30 cellular contexts compared by ENCODE assay signal in the genomic region with DNA sequence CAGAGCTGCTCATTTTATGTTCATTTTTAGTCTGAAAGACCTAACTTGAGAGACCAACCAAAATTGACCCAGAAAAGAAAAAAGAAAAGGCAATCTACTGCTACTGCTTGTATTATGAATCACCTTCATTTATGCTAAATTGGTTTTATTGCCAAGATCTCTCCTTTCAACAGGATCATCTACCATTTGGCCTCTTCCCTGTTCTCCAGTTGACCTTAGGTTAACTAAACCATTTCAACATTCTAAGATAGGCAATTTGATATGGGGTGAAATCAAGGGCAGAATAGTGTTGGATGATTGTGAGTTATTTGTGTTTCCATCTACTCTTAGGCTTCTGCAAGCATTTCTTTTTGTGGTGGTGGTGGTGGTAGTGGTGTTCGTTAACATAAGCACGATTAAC. TPM values are rescaled to one million over a fixed set of nuclear protein-coding genes. Genes with fewer than 3 reads are reported as not detected.
DNase-seq lines count a peak whose midpoint lies in the region; ATAC-seq and TF ChIP-seq lines count a peak whose summit lies in the region.
"Had no signal": no experiment of that assay in that cellular context is flagged by ENCODE, and none has a peak within 500 bp of the region (broad histone marks: within the 10 kb centered on the region; RNA-seq: fewer than 3 reads in every experiment).

No MANE protein-coding gene starts in this region.

- CTCF ChIA-PET in PC-3 (lab: Charles Lee), result interaction anchor here (0.6 to 0.7 kb wide), 2 partner anchors 114 to 207 kb away, joined by 3 to 7 read pairs; no protein-coding TSS in a partner anchor

- H3K4me3 Mint-ChIP-seq in activated naive CD4-positive, alpha-beta T cell treated with anti-CD3 and anti-CD28 coated beads, Interleukin-2, amount 50 U/mL, for 24 hours, result no peak overlapping the region
- H3K4me3 Mint-ChIP-seq in glutamatergic neuron (ENCODE audit: unreplicated experiment), result no peak overlapping the region
- H3K4me3 Mint-ChIP-seq: activated naive CD4-positive, alpha-beta T cell treated with anti-CD3 and anti-CD28 coated beads, Interleukin-2, amount 10 ng/mL, durations not matched to agents 7 days and 5 days; activated T-helper 1 cell treated with anti-CD3 and anti-CD28 coated beads, Interleukin-12 subunit alpha, Interleukin-12 subunit beta, Interleukin-2, Interleukin-4 antibody, amounts not matched to agents 30 ng/mL and 10 ng/mL and 1 ng/mL, durations not matched to agents 14 hours and 24 hours and 36 hours; CD8-positive, alpha-beta memory T cell; naive thymus-derived CD4-positive, alpha-beta T cell; stimulated activated naive B cell treated with anti-CD40 and anti-IgM and Interleukin-4, amounts not matched to agents 10 μg/mL and 1 μg/mL and 100 μg/mL, for 72 hours had no signal

- H3K9me3 Mint-ChIP-seq in activated naive CD4-positive, alpha-beta T cell treated with anti-CD3 and anti-CD28 coated beads, Interleukin-2, amount 50 U/mL, for 24 hours, result no peaks in the 10 kb centered on the region
- H3K9me3 Mint-ChIP-seq in activated naive CD4-positive, alpha-beta T cell treated with anti-CD3 and anti-CD28 coated beads, Interleukin-2, amount 50 U/mL, for 72 hours, result no peaks in the 10 kb centered on the region
- no peaks in the 10 kb centered on the region for H3K9me3 Mint-ChIP-seq in glutamatergic neuron (ENCODE audit: unreplicated experiment)
- H3K9me3 Mint-ChIP-seq: activated naive CD4-positive, alpha-beta T cell treated with anti-CD3 and anti-CD28 coated beads, Interleukin-2, amount 10 ng/mL, durations not matched to agents 7 days and 5 days; activated T-helper 1 cell treated with anti-CD3 and anti-CD28 coated beads, Interleukin-12 subunit alpha, Interleukin-12 subunit beta, Interleukin-2, Interleukin-4 antibody, amounts not matched to agents 30 ng/mL and 10 ng/mL and 1 ng/mL, durations not matched to agents 14 hours and 24 hours and 36 hours; CD8-positive, alpha-beta memory T cell; naive thymus-derived CD4-positive, alpha-beta T cell; stimulated activated naive B cell treated with anti-CD40 and anti-IgM and Interleukin-4, amounts not matched to agents 10 μg/mL and 1 μg/mL and 100 μg/mL, for 72 hours had no signal

- H3K36me3 ChIP-seq in PC-3 (ENCODE audit: low read depth, low read length), result peaks cover 18% of the 10 kb centered on the region; the same call in 1 of the 2 replicates

- no peak for DNase-seq in activated naive CD4-positive, alpha-beta T cell treated with anti-CD3 and anti-CD28 coated beads, Interleukin-2, amount 50 U/mL, for 72 hours (ENCODE audit: low spot score in 2 of 2)
- DNase-seq in PC-3 (peak; percentile 31), fibroblast of mammary gland (ENCODE audit: low read depth) (peak; percentile 7), skeletal muscle cell (ENCODE audit: low read depth) (peak; percentile 1), glutamatergic neuron (no peak)
- no peak for DNase-seq in stimulated activated CD4-positive, alpha-beta T cell treated with anti-CD3 and anti-CD28 coated beads, Interleukin-4, amount 100 ng/mL, for 24 hours
- no peak for DNase-seq in effector CD4-positive, alpha-beta T cell
- DNase-seq: activated CD4-positive, alpha-beta T cell treated with anti-CD3 and anti-CD28 coated beads, Interleukin-2, amount 50 U/mL, for 1 hour; activated naive CD4-positive, alpha-beta T cell treated with anti-CD3 and anti-CD28 coated beads, Interleukin-2, amount 10 ng/mL, durations not matched to agents 7 days and 5 days; AML-193; aorta; CD8-positive, alpha-beta memory T cell; central memory CD4-positive, alpha-beta T cell; DMS79; dorsolateral prefrontal cortex; foreskin keratinocyte; H7; left lung; naive thymus-derived CD4-positive, alpha-beta T cell; NCI-H1417 treated with DMSO at 0.1 percent for 48 hours; NCI-H524; retina; stimulated activated CD4-positive, alpha-beta T cell treated with anti-CD3 and anti-CD28 coated beads, Interleukin-4, amount 100 ng/mL, for 1 hour; stimulated activated naive B cell treated with anti-CD40 and anti-IgM and Interleukin-4, amounts not matched to agents 10 μg/mL and 1 μg/mL and 100 μg/mL, for 72 hours had no signal

- H3K4me2 ChIP-seq in PC-3 (ENCODE audit: low read length), result no peak overlapping the region
- H3K4me2 ChIP-seq: hepatocyte had no signal

- no peaks in the 10 kb centered on the region for H3F3A ChIP-seq in PC-3 (ENCODE audit: low read length, unreplicated experiment)

- POLR2A ChIA-PET in PC-3 (lab: Charles Lee; ENCODE audit: unreplicated experiment), result no interaction called here

- intact Hi-C loops in PC-3 (cut with micrococcal nuclease), result no loop called here

- H3K4me1 Mint-ChIP-seq in activated naive CD4-positive, alpha-beta T cell treated with anti-CD3 and anti-CD28 coated beads, Interleukin-2, amount 50 U/mL, for 24 hours, result no peaks in the 10 kb centered on the region
- H3K4me1 Mint-ChIP-seq in glutamatergic neuron (ENCODE audit: low read depth, unreplicated experiment), result peaks cover 11% of the 10 kb centered on the region
- H3K4me1 Mint-ChIP-seq: activated naive CD4-positive, alpha-beta T cell treated with anti-CD3 and anti-CD28 coated beads, Interleukin-2, amount 10 ng/mL, durations not matched to agents 7 days and 5 days; naive thymus-derived CD4-positive, alpha-beta T cell; stimulated activated naive B cell treated with anti-CD40 and anti-IgM and Interleukin-4, amounts not matched to agents 10 μg/mL and 1 μg/mL and 100 μg/mL, for 72 hours had no signal

- H3K9ac ChIP-seq in PC-3 (ENCODE audit: low read length), result no peak overlapping the region

- no peak for TF ChIP-seq CTCF in PC-3 (conservative IDR thresholded peaks at IDR 0.05; ENCODE audit: low read depth, low read length)
- no peak for TF ChIP-seq CTCF in fibroblast of mammary gland (conservative IDR thresholded peaks at IDR 0.05; ENCODE audit: control insufficient read depth, insufficient read depth, low read depth, low read length)
- TF ChIP-seq CTCF in glutamatergic neuron (IDR thresholded peaks at IDR 0.05; ENCODE audit: partially characterized antibody, unreplicated experiment), result no peak

- H3K79me2 ChIP-seq in PC-3 (ENCODE audit: low read length), result no peaks in the 10 kb centered on the region
- H3K79me2 ChIP-seq: hepatocyte had no signal

- H3K36me3 Mint-ChIP-seq in activated naive CD4-positive, alpha-beta T cell treated with anti-CD3 and anti-CD28 coated beads, Interleukin-2, amount 50 U/mL, for 24 hours, result peaks cover 1% of the 10 kb centered on the region
- H3K36me3 Mint-ChIP-seq in activated naive CD4-positive, alpha-beta T cell treated with anti-CD3 and anti-CD28 coated beads, Interleukin-2, amount 50 U/mL, for 72 hours, result no peaks in the 10 kb centered on the region
- H3K36me3 Mint-ChIP-seq in glutamatergic neuron (ENCODE audit: unreplicated experiment), result no peaks in the 10 kb centered on the region

- no peaks in the 10 kb centered on the region for H3K9me2 ChIP-seq in PC-3 (replicated peaks; ENCODE audit: low read length)

- H3K27me3 Mint-ChIP-seq in activated naive CD4-positive, alpha-beta T cell treated with anti-CD3 and anti-CD28 coated beads, Interleukin-2, amount 50 U/mL, for 24 hours, result no peaks in the 10 kb centered on the region
- no peaks in the 10 kb centered on the region for H3K27me3 Mint-ChIP-seq in glutamatergic neuron (ENCODE audit: unreplicated experiment)
- H3K27me3 Mint-ChIP-seq: activated naive CD4-positive, alpha-beta T cell treated with anti-CD3 and anti-CD28 coated beads, Interleukin-2, amount 10 ng/mL, durations not matched to agents 7 days and 5 days; CD8-positive, alpha-beta memory T cell; naive thymus-derived CD4-positive, alpha-beta T cell; stimulated activated naive B cell treated with anti-CD40 and anti-IgM and Interleukin-4, amounts not matched to agents 10 μg/mL and 1 μg/mL and 100 μg/mL, for 72 hours had no signal

- H3K27ac Mint-ChIP-seq in activated naive CD4-positive, alpha-beta T cell treated with anti-CD3 and anti-CD28 coated beads, Interleukin-2, amount 50 U/mL, for 24 hours, result peak overlapping the region; percentile 17
- H3K27ac Mint-ChIP-seq in activated naive CD4-positive, alpha-beta T cell treated with anti-CD3 and anti-CD28 coated beads, Interleukin-2, amount 50 U/mL, for 72 hours, result no peak overlapping the region
- H3K27ac Mint-ChIP-seq in glutamatergic neuron (ENCODE audit: unreplicated experiment), result no peak overlapping the region
- H3K27ac Mint-ChIP-seq: activated naive CD4-positive, alpha-beta T cell treated with anti-CD3 and anti-CD28 coated beads, Interleukin-2, amount 10 ng/mL, durations not matched to agents 7 days and 5 days; activated T-helper 1 cell treated with anti-CD3 and anti-CD28 coated beads, Interleukin-12 subunit alpha, Interleukin-12 subunit beta, Interleukin-2, Interleukin-4 antibody, amounts not matched to agents 30 ng/mL and 10 ng/mL and 1 ng/mL, durations not matched to agents 14 hours and 24 hours and 36 hours; stimulated activated naive B cell treated with anti-CD40 and anti-IgM and Interleukin-4, amounts not matched to agents 10 μg/mL and 1 μg/mL and 100 μg/mL, for 72 hours had no signal

- no peak overlapping the region for H2AFZ ChIP-seq in PC-3 (ENCODE audit: low read length)
- H2AFZ ChIP-seq: hepatocyte had no signal

- BruUV-seq in PC-3 (replicated peaks; lab: Mats Ljungman, UMichigan), result no TSS peak

- no peak for ATAC-seq in activated naive CD4-positive, alpha-beta T cell treated with anti-CD3 and anti-CD28 coated beads, Interleukin-2, amount 50 U/mL, for 72 hours
- ATAC-seq in PC-3, result peak; percentile 75
- ATAC-seq: foreskin keratinocyte; left lung; naive thymus-derived CD4-positive, alpha-beta T cell; stimulated activated naive B cell treated with anti-CD40 and anti-IgM and Interleukin-4, amounts not matched to agents 10 μg/mL and 1 μg/mL and 100 μg/mL, for 72 hours had no signal

- no peaks in the 10 kb centered on the region for H3K9me3 ChIP-seq in PC-3 (ENCODE audit: low read length)
- H3K9me3 ChIP-seq: left lung, suprapubic skin had no signal

- no peak overlapping the region for H3K27ac ChIP-seq in PC-3 (ENCODE audit: low read length)
- H3K27ac ChIP-seq: dorsolateral prefrontal cortex, foreskin keratinocyte, hepatocyte, left lung, RWPE1, suprapubic skin, VCaP had no signal

- H4K20me1 ChIP-seq in PC-3 (ENCODE audit: low read length), result no peaks in the 10 kb centered on the region

- no peak overlapping the region for H3K4me3 ChIP-seq in PC-3 (ENCODE audit: low read length)
- no peak overlapping the region for H3K4me3 ChIP-seq in fibroblast of mammary gland (ENCODE audit: control insufficient read depth, low read depth, low read length)
- no peak overlapping the region for H3K4me3 ChIP-seq in skeletal muscle cell (ENCODE audit: low read depth, low read length)
- H3K4me3 ChIP-seq: dorsolateral prefrontal cortex, hepatocyte, left lung, suprapubic skin had no signal

- no peaks in the 10 kb centered on the region for H3K27me3 ChIP-seq in PC-3 (ENCODE audit: low read length)
- H3K27me3 ChIP-seq: dorsolateral prefrontal cortex, foreskin keratinocyte, hepatocyte, left lung, suprapubic skin had no signal

- H3K4me1 ChIP-seq in PC-3 (ENCODE audit: insufficient read depth, low read length), result peaks cover 7% of the 10 kb centered on the region
- H3K4me1 ChIP-seq: foreskin keratinocyte, left lung, suprapubic skin had no signal

RNA-seq across cellular contexts. Expression of gene POU4F3, which starts 48.3 kb away (rescaled TPM):
- total RNA-seq in activated naive CD4-positive, alpha-beta T cell treated with anti-CD3 and anti-CD28 coated beads, Interleukin-2, amount 50 U/mL, for 72 hours, result not detected
- total RNA-seq in PC-3 (2014; rRNA removed) (not detected in 2 replicates), glutamatergic neuron (ENCODE audit: unreplicated experiment) (9.5 TPM)
- total RNA-seq: activated T-helper 1 cell treated with anti-CD3 and anti-CD28 coated beads, Interleukin-12 subunit alpha, Interleukin-12 subunit beta, Interleukin-2, Interleukin-4 antibody, amounts not matched to agents 30 ng/mL and 10 ng/mL and 1 ng/mL, durations not matched to agents 14 hours and 24 hours and 36 hours; foreskin keratinocyte; hepatocyte; left lung had no signal

Comparison
In these comparisons a context has a peak if more than half of its experiments do, and no peak if none do; other contexts are left out.
1. DNase-seq: peak in PC-3 (single experiment), fibroblast of mammary gland (single experiment) and skeletal muscle cell (single experiment); none in activated naive CD4-positive, alpha-beta T cell treated with anti-CD3 and anti-CD28 coated beads, Interleukin-2, amount 50 U/mL, for 72 hours (0 of 2), stimulated activated CD4-positive, alpha-beta T cell treated with anti-CD3 and anti-CD28 coated beads, Interleukin-4, amount 100 ng/mL, for 24 hours (single experiment), glutamatergic neuron (single experiment) and effector CD4-positive, alpha-beta T cell (single experiment).
2. RNA of gene POU4F3, which starts 48.3 kb away (total RNA-seq): 9.5 TPM in glutamatergic neuron (single experiment); not detected in activated naive CD4-positive, alpha-beta T cell treated with anti-CD3 and anti-CD28 coated beads, Interleukin-2, amount 50 U/mL, for 72 hours and not detected in PC-3; every median in the first group is over 10 times any median in the second.